In genomic region chr10:6009961-6010360, GRCh38 we compare ENCODE assay signal across 19 cellular contexts. TPM values are rescaled to one million over a fixed set of nuclear protein-coding genes. Genes with fewer than 3 reads are reported as not detected.
"Had no signal": no experiment of that assay in that cellular context is flagged by ENCODE, and none has a peak within 500 bp of the region (broad histone marks: within the 10 kb centered on the region; RNA-seq: fewer than 3 reads in every experiment).

No MANE protein-coding gene starts in this region.

- H3K9me3 ChIP-seq: mucosa of descending colon, prostate gland, right lobe of liver, thyroid gland had no signal

- H3K4me1 ChIP-seq: foreskin keratinocyte, prostate gland had no signal

- ATAC-seq: foreskin keratinocyte; mucosa of descending colon; naive thymus-derived CD8-positive, alpha-beta T cell; T-cell had no signal

- H3K27ac Mint-ChIP-seq: activated naive CD4-positive, alpha-beta T cell treated with anti-CD3 and anti-CD28 coated beads, Interleukin-2, amount 10 ng/mL, durations not matched to agents 7 days and 5 days; endodermal cell; naive thymus-derived CD8-positive, alpha-beta T cell had no signal

- H3K4me3 ChIP-seq: mucosa of descending colon, prostate gland, right lobe of liver, SK-N-MC, stomach, thyroid gland had no signal

- H3K36me3 ChIP-seq: brain microvascular endothelial cell, prostate gland, right lobe of liver, stomach, thyroid gland had no signal

- H3K4me3 Mint-ChIP-seq: activated naive CD4-positive, alpha-beta T cell treated with anti-CD3 and anti-CD28 coated beads, Interleukin-2, amount 10 ng/mL, durations not matched to agents 7 days and 5 days; endodermal cell; naive thymus-derived CD8-positive, alpha-beta T cell; T-cell had no signal

- H3K27me3 ChIP-seq: brain microvascular endothelial cell, right lobe of liver, stomach, thyroid gland had no signal

- DNase-seq: activated naive CD4-positive, alpha-beta T cell treated with anti-CD3 and anti-CD28 coated beads, Interleukin-2, amount 10 ng/mL, durations not matched to agents 7 days and 5 days; amygdala; brain microvascular endothelial cell; cerebellar nuclear complex; endodermal cell; erythroblast; foreskin keratinocyte; mammary epithelial cell; mucosa of descending colon; naive thymus-derived CD8-positive, alpha-beta T cell; nucleus accumbens; stomach; T-cell; thyroid gland had no signal

- H3K4me1 Mint-ChIP-seq: endodermal cell had no signal

- H3K27ac ChIP-seq: brain microvascular endothelial cell, foreskin keratinocyte, prostate gland, right lobe of liver, SK-N-MC, thyroid gland, VCaP had no signal

RNA-seq across cellular contexts. Expression of gene IL2RA, which starts 52.2 kb away (rescaled TPM):
- total RNA-seq: dermis microvascular lymphatic vessel endothelial cell, endodermal cell, foreskin keratinocyte, mammary epithelial cell had no signal
